Comparison of ENCODE assay signal across 28 cellular contexts in genomic region chr21:43825610-43825935, GRCh38.
"Had no signal": no experiment of that assay in that cellular context is flagged by ENCODE, and none has a peak within 500 bp of the region (broad histone marks: within the 10 kb centered on the region; RNA-seq: fewer than 3 reads in every experiment).

No MANE protein-coding gene starts in this region.

- H3K27me3 ChIP-seq: pancreas, right atrium auricular region, thyroid gland, upper lobe of left lung, vagina had no signal

- H3K36me3 Mint-ChIP-seq: naive B cell; naive thymus-derived CD8-positive, alpha-beta T cell; natural killer cell treated with Interleukin-12 subunit alpha and Interleukin-12 subunit beta and Interleukin-15 and Interleukin-18, amount 100 ng/mL, for 72 hours; stimulated activated memory B cell treated with anti-CD40 and anti-IgM and Interleukin-4, amounts not matched to agents 10 μg/mL and 1 μg/mL and 100 μg/mL, for 72 hours had no signal

- H3K4me1 ChIP-seq: pancreas, prostate gland, right atrium auricular region, tibial nerve, vagina had no signal

- H3K9me3 Mint-ChIP-seq: naive B cell; naive thymus-derived CD8-positive, alpha-beta T cell; natural killer cell treated with Interleukin-12 subunit alpha and Interleukin-12 subunit beta and Interleukin-15 and Interleukin-18, amount 100 ng/mL, for 72 hours; neural crest cell; stimulated activated memory B cell treated with anti-CD40 and anti-IgM and Interleukin-4, amounts not matched to agents 10 μg/mL and 1 μg/mL and 100 μg/mL, for 72 hours; stimulated activated naive CD8-positive, alpha-beta T cell treated with anti-CD3 and anti-CD28 coated beads, Interleukin-15, amount 100 ng/mL, for 72 hours had no signal

- H3K27ac Mint-ChIP-seq: naive B cell; natural killer cell treated with Interleukin-12 subunit alpha and Interleukin-12 subunit beta and Interleukin-15 and Interleukin-18, amount 100 ng/mL, for 72 hours; stimulated activated memory B cell treated with anti-CD40 and anti-IgM and Interleukin-4, amounts not matched to agents 10 μg/mL and 1 μg/mL and 100 μg/mL, for 72 hours; stimulated activated naive CD8-positive, alpha-beta T cell treated with anti-CD3 and anti-CD28 coated beads, Interleukin-15, amount 100 ng/mL, for 72 hours had no signal

- H3K9me3 ChIP-seq: pancreas, prostate gland, right atrium auricular region, suprapubic skin, thoracic aorta, thyroid gland, tibial nerve, upper lobe of left lung, vagina had no signal

- ATAC-seq: naive thymus-derived CD8-positive, alpha-beta T cell; stimulated activated memory B cell treated with anti-CD40 and anti-IgM and Interleukin-4, amounts not matched to agents 10 μg/mL and 1 μg/mL and 100 μg/mL, for 72 hours; stimulated activated naive CD8-positive, alpha-beta T cell treated with anti-CD3 and anti-CD28 coated beads, Interleukin-15, Interleukin-2, amounts not matched to agents 100 U/mL and 50 U/mL, for 24 hours had no signal

- H3K4me3 ChIP-seq: pancreas, prostate gland, right atrium auricular region, skin epidermis, smooth muscle cell, suprapubic skin, thoracic aorta, thyroid gland, tibial nerve, upper lobe of left lung, vagina had no signal

- H3K4me2 ChIP-seq: smooth muscle cell had no signal

- H3K4me3 Mint-ChIP-seq: naive B cell; naive thymus-derived CD8-positive, alpha-beta T cell; natural killer cell treated with Interleukin-12 subunit alpha and Interleukin-12 subunit beta and Interleukin-15 and Interleukin-18, amount 100 ng/mL, for 72 hours; nephron progenitor cell; neural crest cell; stimulated activated memory B cell treated with anti-CD40 and anti-IgM and Interleukin-4, amounts not matched to agents 10 μg/mL and 1 μg/mL and 100 μg/mL, for 72 hours; stimulated activated naive CD8-positive, alpha-beta T cell treated with anti-CD3 and anti-CD28 coated beads, Interleukin-15, amount 100 ng/mL, for 72 hours had no signal

- H3K27ac ChIP-seq: pancreas, prostate gland, right atrium auricular region, skin epidermis, suprapubic skin, thoracic aorta, thyroid gland, tibial nerve, upper lobe of left lung, vagina had no signal

- H3K4me1 Mint-ChIP-seq: naive B cell; naive thymus-derived CD8-positive, alpha-beta T cell; neural crest cell; stimulated activated memory B cell treated with anti-CD40 and anti-IgM and Interleukin-4, amounts not matched to agents 10 μg/mL and 1 μg/mL and 100 μg/mL, for 72 hours; stimulated activated naive CD8-positive, alpha-beta T cell treated with anti-CD3 and anti-CD28 coated beads, Interleukin-15, amount 100 ng/mL, for 72 hours had no signal

- DNase-seq: naive B cell; naive thymus-derived CD8-positive, alpha-beta T cell; occipital lobe; stimulated activated CD4-positive, alpha-beta T cell treated with anti-CD3 and anti-CD28 coated beads, Interleukin-15, amount 100 ng/mL, for 24 hours; stimulated activated CD4-positive, alpha-beta T cell treated with anti-CD3 and anti-CD28 coated beads, Interleukin-2, amount 100 ng/mL, for 24 hours; stimulated activated CD4-positive, alpha-beta T cell treated with anti-CD3 and anti-CD28 coated beads, Interleukin-2, amount 100 ng/mL, for 48 hours; stimulated activated CD4-positive, alpha-beta T cell treated with anti-CD3 and anti-CD28 coated beads, Interleukin-4, amount 100 ng/mL, for 24 hours; stimulated activated CD8-positive, alpha-beta memory T cell treated with anti-CD3 and anti-CD28 coated beads, Interleukin-4, amount 100 ng/mL, for 48 hours; stimulated activated naive CD4-positive, alpha-beta T cell; stimulated activated naive CD8-positive, alpha-beta T cell treated with anti-CD3 and anti-CD28 coated beads, Interleukin-15, amount 100 ng/mL, for 72 hours; stimulated activated naive CD8-positive, alpha-beta T cell treated with anti-CD3 and anti-CD28 coated beads, Interleukin-15, Interleukin-2, amounts not matched to agents 100 U/mL and 50 U/mL, for 24 hours; substantia nigra; trophoblast cell had no signal

- H3K36me3 ChIP-seq: pancreas, prostate gland, right atrium auricular region, suprapubic skin, thoracic aorta, thyroid gland, upper lobe of left lung, vagina had no signal
